Comparison of ENCODE assay signal across 1 cellular context in genomic region chr2:215417400-215417951, GRCh38.
TF ChIP-seq lines count a peak whose summit lies in the region.

No MANE protein-coding gene starts in this region.

TF ChIP-seq in HepG2, 621 proteins besides CTCF, POLR2A, EP300 and RAD21 (continued from another document and continues in another):
- peak; percentile 82; the same call in 1 of the 2 replicates for TF ChIP-seq RXRA (CRISPR knock-in tag; IDR thresholded peaks at IDR 0.05)
- TF ChIP-seq ZNF776 (CRISPR knock-in tag; IDR thresholded peaks at IDR 0.05) = no peak
- TF ChIP-seq ATRX (CRISPR knock-in tag; IDR thresholded peaks at IDR 0.05; ENCODE audit: borderline replicate concordance) = no peak
- no peak for TF ChIP-seq ZNF234 (CRISPR knock-in tag; conservative IDR thresholded peaks at IDR 0.05)
- TF ChIP-seq MED8 (CRISPR knock-in tag; IDR thresholded peaks at IDR 0.05; ENCODE audit: insufficient replicate concordance) = peak; percentile 96
- TF ChIP-seq POGK (CRISPR knock-in tag; conservative IDR thresholded peaks at IDR 0.05) = peak; percentile 78; the same call in 1 of the 2 replicates
- no peak for TF ChIP-seq DNMT3B (CRISPR knock-in tag; conservative IDR thresholded peaks at IDR 0.05)
- peak; percentile 96 for TF ChIP-seq HNF4A (CRISPR knock-in tag; IDR thresholded peaks at IDR 0.05)
- TF ChIP-seq ZBTB21 (CRISPR knock-in tag; IDR thresholded peaks at IDR 0.05) = no peak
- TF ChIP-seq ZNF629 (CRISPR knock-in tag; conservative IDR thresholded peaks at IDR 0.05) = peak; percentile 9; the same call in 1 of the 2 replicates
- TF ChIP-seq CREM (IDR thresholded peaks at IDR 0.05) = peak; percentile 95
- TF ChIP-seq CREM (CRISPR knock-in tag; IDR thresholded peaks at IDR 0.05) = no peak
- no peak for TF ChIP-seq ZNF615 (CRISPR knock-in tag; IDR thresholded peaks at IDR 0.05; ENCODE audit: borderline replicate concordance)
- TF ChIP-seq YY1 (IDR thresholded peaks at IDR 0.05; ENCODE audit: insufficient read depth, insufficient replicate concordance, low read depth, low read length) = no peak
- no peak for TF ChIP-seq ZC3H13 (CRISPR knock-in tag; IDR thresholded peaks at IDR 0.05)
- no peak for TF ChIP-seq RFX1 (IDR thresholded peaks at IDR 0.05)
- TF ChIP-seq CENPT (CRISPR knock-in tag; IDR thresholded peaks at IDR 0.05; ENCODE audit: low read depth) = no peak
- TF ChIP-seq ZFX (CRISPR knock-in tag; IDR thresholded peaks at IDR 0.05; ENCODE audit: low read depth) = peak; percentile 79
- TF ChIP-seq ZBTB8A (CRISPR knock-in tag; IDR thresholded peaks at IDR 0.05; ENCODE audit: borderline replicate concordance, low read depth) = no peak
- no peak for TF ChIP-seq ZNF333 (CRISPR knock-in tag; IDR thresholded peaks at IDR 0.05; ENCODE audit: borderline replicate concordance)
- TF ChIP-seq, protein P1, sequence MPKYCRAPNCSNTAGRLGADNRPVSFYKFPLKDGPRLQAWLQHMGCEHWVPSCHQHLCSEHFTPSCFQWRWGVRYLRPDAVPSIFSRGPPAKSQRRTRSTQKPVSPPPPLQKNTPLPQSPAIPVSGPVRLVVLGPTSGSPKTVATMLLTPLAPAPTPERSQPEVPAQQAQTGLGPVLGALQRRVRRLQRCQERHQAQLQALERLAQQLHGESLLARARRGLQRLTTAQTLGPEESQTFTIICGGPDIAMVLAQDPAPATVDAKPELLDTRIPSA (CRISPR knock-in tag; IDR thresholded peaks at IDR 0.05; ENCODE audit: borderline replicate concordance) = no peak
- TF ChIP-seq HNRNPH1 (optimal IDR thresholded peaks at IDR 0.05; ENCODE audit: low read depth, low read length) = no peak
- TF ChIP-seq SNRNP70 (IDR thresholded peaks at IDR 0.05; ENCODE audit: low read depth, low read length) = no peak
- no peak for TF ChIP-seq REL (CRISPR knock-in tag; conservative IDR thresholded peaks at IDR 0.05)
- TF ChIP-seq, protein P2, sequence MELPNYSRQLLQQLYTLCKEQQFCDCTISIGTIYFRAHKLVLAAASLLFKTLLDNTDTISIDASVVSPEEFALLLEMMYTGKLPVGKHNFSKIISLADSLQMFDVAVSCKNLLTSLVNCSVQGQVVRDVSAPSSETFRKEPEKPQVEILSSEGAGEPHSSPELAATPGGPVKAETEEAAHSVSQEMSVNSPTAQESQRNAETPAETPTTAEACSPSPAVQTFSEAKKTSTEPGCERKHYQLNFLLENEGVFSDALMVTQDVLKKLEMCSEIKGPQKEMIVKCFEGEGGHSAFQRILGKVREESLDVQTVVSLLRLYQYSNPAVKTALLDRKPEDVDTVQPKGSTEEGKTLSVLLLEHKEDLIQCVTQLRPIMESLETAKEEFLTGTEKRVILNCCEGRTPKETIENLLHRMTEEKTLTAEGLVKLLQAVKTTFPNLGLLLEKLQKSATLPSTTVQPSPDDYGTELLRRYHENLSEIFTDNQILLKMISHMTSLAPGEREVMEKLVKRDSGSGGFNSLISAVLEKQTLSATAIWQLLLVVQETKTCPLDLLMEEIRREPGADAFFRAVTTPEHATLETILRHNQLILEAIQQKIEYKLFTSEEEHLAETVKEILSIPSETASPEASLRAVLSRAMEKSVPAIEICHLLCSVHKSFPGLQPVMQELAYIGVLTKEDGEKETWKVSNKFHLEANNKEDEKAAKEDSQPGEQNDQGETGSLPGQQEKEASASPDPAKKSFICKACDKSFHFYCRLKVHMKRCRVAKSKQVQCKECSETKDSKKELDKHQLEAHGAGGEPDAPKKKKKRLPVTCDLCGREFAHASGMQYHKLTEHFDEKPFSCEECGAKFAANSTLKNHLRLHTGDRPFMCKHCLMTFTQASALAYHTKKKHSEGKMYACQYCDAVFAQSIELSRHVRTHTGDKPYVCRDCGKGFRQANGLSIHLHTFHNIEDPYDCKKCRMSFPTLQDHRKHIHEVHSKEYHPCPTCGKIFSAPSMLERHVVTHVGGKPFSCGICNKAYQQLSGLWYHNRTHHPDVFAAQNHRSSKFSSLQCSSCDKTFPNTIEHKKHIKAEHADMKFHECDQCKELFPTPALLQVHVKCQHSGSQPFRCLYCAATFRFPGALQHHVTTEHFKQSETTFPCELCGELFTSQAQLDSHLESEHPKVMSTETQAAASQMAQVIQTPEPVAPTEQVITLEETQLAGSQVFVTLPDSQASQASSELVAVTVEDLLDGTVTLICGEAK (IDR thresholded peaks at IDR 0.05) = no peak
- TF ChIP-seq, protein P2 (CRISPR knock-in tag; IDR thresholded peaks at IDR 0.05) = no peak; the same call in 1 of the 2 replicates
- no peak for TF ChIP-seq GPN1 (CRISPR knock-in tag; IDR thresholded peaks at IDR 0.05; ENCODE audit: borderline replicate concordance)
- 0 out of 2 replicates have a peak, but pooled peaks have one; percentile 16 for TF ChIP-seq ZNF335 (CRISPR knock-in tag; IDR thresholded peaks at IDR 0.05)
- no peak for TF ChIP-seq ZNF816 (CRISPR knock-in tag; IDR thresholded peaks at IDR 0.05; ENCODE audit: borderline replicate concordance)
- no peak for TF ChIP-seq SOX6 (IDR thresholded peaks at IDR 0.05)
- TF ChIP-seq SOX6 (CRISPR knock-in tag; IDR thresholded peaks at IDR 0.05) = peak; percentile 97
- TF ChIP-seq ZKSCAN8 (CRISPR knock-in tag; IDR thresholded peaks at IDR 0.05; ENCODE audit: borderline replicate concordance) = peak; percentile 87; the same call in 1 of the 2 replicates
- no peak for TF ChIP-seq NBN (conservative IDR thresholded peaks at IDR 0.05)
- TF ChIP-seq ZHX1 (CRISPR knock-in tag; IDR thresholded peaks at IDR 0.05; ENCODE audit: low read depth) = peak; percentile 74
- TF ChIP-seq, protein P3, sequence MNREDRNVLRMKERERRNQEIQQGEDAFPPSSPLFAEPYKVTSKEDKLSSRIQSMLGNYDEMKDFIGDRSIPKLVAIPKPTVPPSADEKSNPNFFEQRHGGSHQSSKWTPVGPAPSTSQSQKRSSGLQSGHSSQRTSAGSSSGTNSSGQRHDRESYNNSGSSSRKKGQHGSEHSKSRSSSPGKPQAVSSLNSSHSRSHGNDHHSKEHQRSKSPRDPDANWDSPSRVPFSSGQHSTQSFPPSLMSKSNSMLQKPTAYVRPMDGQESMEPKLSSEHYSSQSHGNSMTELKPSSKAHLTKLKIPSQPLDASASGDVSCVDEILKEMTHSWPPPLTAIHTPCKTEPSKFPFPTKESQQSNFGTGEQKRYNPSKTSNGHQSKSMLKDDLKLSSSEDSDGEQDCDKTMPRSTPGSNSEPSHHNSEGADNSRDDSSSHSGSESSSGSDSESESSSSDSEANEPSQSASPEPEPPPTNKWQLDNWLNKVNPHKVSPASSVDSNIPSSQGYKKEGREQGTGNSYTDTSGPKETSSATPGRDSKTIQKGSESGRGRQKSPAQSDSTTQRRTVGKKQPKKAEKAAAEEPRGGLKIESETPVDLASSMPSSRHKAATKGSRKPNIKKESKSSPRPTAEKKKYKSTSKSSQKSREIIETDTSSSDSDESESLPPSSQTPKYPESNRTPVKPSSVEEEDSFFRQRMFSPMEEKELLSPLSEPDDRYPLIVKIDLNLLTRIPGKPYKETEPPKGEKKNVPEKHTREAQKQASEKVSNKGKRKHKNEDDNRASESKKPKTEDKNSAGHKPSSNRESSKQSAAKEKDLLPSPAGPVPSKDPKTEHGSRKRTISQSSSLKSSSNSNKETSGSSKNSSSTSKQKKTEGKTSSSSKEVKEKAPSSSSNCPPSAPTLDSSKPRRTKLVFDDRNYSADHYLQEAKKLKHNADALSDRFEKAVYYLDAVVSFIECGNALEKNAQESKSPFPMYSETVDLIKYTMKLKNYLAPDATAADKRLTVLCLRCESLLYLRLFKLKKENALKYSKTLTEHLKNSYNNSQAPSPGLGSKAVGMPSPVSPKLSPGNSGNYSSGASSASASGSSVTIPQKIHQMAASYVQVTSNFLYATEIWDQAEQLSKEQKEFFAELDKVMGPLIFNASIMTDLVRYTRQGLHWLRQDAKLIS (CRISPR knock-in tag; IDR thresholded peaks at IDR 0.05) = peak; percentile 97
- TF ChIP-seq ZNF572 (CRISPR knock-in tag; IDR thresholded peaks at IDR 0.05) = no peak
- TF ChIP-seq BRCA1 (CRISPR knock-in tag; IDR thresholded peaks at IDR 0.05) = no peak
- no peak for TF ChIP-seq ZNF841 (CRISPR knock-in tag; IDR thresholded peaks at IDR 0.05; ENCODE audit: borderline replicate concordance)
- peak; percentile 84; the same call in 1 of the 2 replicates for TF ChIP-seq ETV5 (CRISPR knock-in tag; IDR thresholded peaks at IDR 0.05; ENCODE audit: borderline replicate concordance)
- peak; percentile 99 for TF ChIP-seq ZBTB37 (CRISPR knock-in tag; IDR thresholded peaks at IDR 0.05)
- TF ChIP-seq ZEB1 (IDR thresholded peaks at IDR 0.05; ENCODE audit: insufficient replicate concordance, low read depth) = peak; percentile 63
